In genomic region chr6:2959909-2960719, GRCh38 we compare ENCODE assay signal across 10 cellular contexts. TPM values are rescaled to one million over a fixed set of nuclear protein-coding genes. Genes with fewer than 3 reads are reported as not detected.
DNase-seq lines count a peak whose midpoint lies in the region; ATAC-seq, FAIRE-seq and TF ChIP-seq lines count a peak whose summit lies in the region.
"Had no signal": no experiment of that assay in that cellular context is flagged by ENCODE, and none has a peak within 500 bp of the region (broad histone marks: within the 10 kb centered on the region; RNA-seq: fewer than 3 reads in every experiment).

No MANE protein-coding gene starts in this region.

- no peak for FAIRE-seq in HepG2 (lab: Jason Lieb, UNC)

- 77% methylated on average over 12 of the region's 12 CpGs for WGBS in right cardiac atrium
- WGBS in HepG2 (ENCODE audit: low lambda C conversion rate), result 83% methylated on average over 12 of the region's 12 CpGs

- H3K4me3 Mint-ChIP-seq in chondrocyte (ENCODE audit: unreplicated experiment), result peak overlapping the region; percentile 29
- no peak overlapping the region for H3K4me3 Mint-ChIP-seq in T-helper 17 cell
- H3K4me3 Mint-ChIP-seq: CD14-positive monocyte had no signal

- TF ChIP-seq POLR2A in HepG2 (IDR thresholded peaks at IDR 0.05; ENCODE audit: insufficient read depth in 1 of 2, low read depth in 2 of 2, low read length in 2 of 2), result no peak

- no peak overlapping the region for H3K9ac ChIP-seq in HepG2 (ENCODE audit: insufficient read depth, low read depth, low read length)

- no peaks in the 10 kb centered on the region for H3K27me3 ChIP-seq in right cardiac atrium (ENCODE audit: control insufficient read depth, insufficient read depth)
- no peaks in the 10 kb centered on the region for H3K27me3 ChIP-seq in HepG2 (ENCODE audit: control insufficient read depth in 1 of 2, insufficient read depth in 2 of 2, low read length in 2 of 2)

- H3K27me3 Mint-ChIP-seq in chondrocyte (ENCODE audit: low read depth), result no peaks in the 10 kb centered on the region
- H3K27me3 Mint-ChIP-seq in T-helper 17 cell, result peaks cover 4% of the 10 kb centered on the region

- peak overlapping the region; percentile 92 for H3K27ac Mint-ChIP-seq in chondrocyte (ENCODE audit: unreplicated experiment)
- no peak overlapping the region for H3K27ac Mint-ChIP-seq in T-helper 17 cell

- no peak overlapping the region for H3K4me2 ChIP-seq in HepG2 (ENCODE audit: low read depth, low read length)

- in situ Hi-C loops in HepG2 (cut with HindIII; ENCODE audit: extremely low pct_ligation_motif_present, low pct_unique_long_range_greater_than_20kb), result no loop called here

- CTCF ChIA-PET in HepG2 (lab: Yijun Ruan, JAX; ENCODE audit: low intra/inter-chr PET ratio, low total read pairs), result no interaction called here

- H3K4me1 ChIP-seq in right cardiac atrium (ENCODE audit: control insufficient read depth, insufficient read depth, low read length) (peaks cover 16% of the 10 kb centered on the region), HepG2 (ENCODE audit: insufficient read depth, low read length) (peaks cover 45% of the 10 kb centered on the region)

- TF ChIP-seq CTCF in chondrocyte (IDR thresholded peaks at IDR 0.05) (no peak), HepG2 (CRISPR knock-in tag; IDR thresholded peaks at IDR 0.05) (no peak)

- H3K4me3 ChIP-seq in right cardiac atrium (ENCODE audit: low read length), result no peak overlapping the region
- H3K4me3 ChIP-seq in HepG2 (replicated peaks in 1 of 3; ENCODE audit: insufficient read depth in 1 of 3, low read depth in 2 of 3, low read length in 3 of 3), result no peak overlapping the region

- H3K9me3 ChIP-seq in right cardiac atrium (ENCODE audit: control insufficient read depth, low read length) (no peaks in the 10 kb centered on the region), HepG2 (ENCODE audit: low read length) (no peaks in the 10 kb centered on the region), T-helper 17 cell (ENCODE audit: control insufficient read depth, low read length, poor library complexity, severe bottlenecking) (no peaks in the 10 kb centered on the region)

- POLR2A ChIA-PET in HepG2 (lab: Yijun Ruan, JAX), result interaction anchor here (1.4 kb wide), 1 partner anchor 12 kb away, joined by 9 read pairs; the partner anchor contains the start of gene SERPINB6

- DNase-seq in right cardiac atrium, result no peak
- no peak for DNase-seq in Right ventricle myocardium inferior (ENCODE audit: missing footprints)
- DNase-seq in chondrocyte (ENCODE audit: low spot score), result no peak
- DNase-seq in HepG2 (ENCODE audit: low spot score), result no peak
- no peak for DNase-seq in T-helper 17 cell
- DNase-seq in NCI-H1436 (lab: John Stamatoyannopoulos, UW), result no peak
- DNase-seq: activated T-cell treated with anti-CD3 and anti-CD28 coated beads, Interleukin-2, amount 50 U/mL, for 48 hours had no signal

- H3K36me3 Mint-ChIP-seq in chondrocyte (ENCODE audit: low read depth) (peaks cover 3% of the 10 kb centered on the region), T-helper 17 cell (ENCODE audit: low read depth) (no peaks in the 10 kb centered on the region)

- intact Hi-C loops in right cardiac atrium (cut with DNase I), result no loop called here
- intact Hi-C loops in Right ventricle myocardium inferior (cut with DNase I), result no loop called here
- intact Hi-C loops in HepG2 (cut with micrococcal nuclease; ENCODE audit: unreplicated experiment), result no loop called here

- H3K27ac ChIP-seq in right cardiac atrium (ENCODE audit: low read length) (peak overlapping the region; percentile 32), HepG2 (ENCODE audit: extremely low read length, insufficient read depth, low read length) (no peak overlapping the region)

- no TSS peak for BruUV-seq in HepG2 (replicated peaks; lab: Mats Ljungman, UMichigan)

- no peaks in the 10 kb centered on the region for H3K9me3 Mint-ChIP-seq in chondrocyte (ENCODE audit: low read depth)
- H3K9me3 Mint-ChIP-seq: CD14-positive monocyte had no signal

- H4K20me1 ChIP-seq in HepG2 (ENCODE audit: insufficient read depth, low read length), result no peaks in the 10 kb centered on the region

- peaks cover 29% of the 10 kb centered on the region for H3K4me1 Mint-ChIP-seq in chondrocyte (ENCODE audit: low read depth)
- peaks cover 4% of the 10 kb centered on the region for H3K4me1 Mint-ChIP-seq in T-helper 17 cell

- ATAC-seq in right cardiac atrium (peak in 1 of 2 donors; percentile 53), Right ventricle myocardium inferior (no peak), HepG2 (no peak), T-helper 17 cell (no peak), HG03460 (IDR thresholded peaks at IDR 0.05; ENCODE audit: unreplicated experiment) (no peak), GM21825 (IDR thresholded peaks at IDR 0.05; ENCODE audit: unreplicated experiment) (no peak)

- no peak for TF ChIP-seq RAD21 in HepG2 (CRISPR knock-in tag; IDR thresholded peaks at IDR 0.05)

- no peak overlapping the region for H2AFZ ChIP-seq in HepG2 (ENCODE audit: low read length)

- H3K79me2 ChIP-seq in HepG2 (ENCODE audit: insufficient read depth, low read length), result no peaks in the 10 kb centered on the region

- no peak for TF ChIP-seq EP300 in HepG2 (IDR thresholded peaks at IDR 0.05; ENCODE audit: low read depth in 2 of 2, low read length in 2 of 2)
- TF ChIP-seq EP300 in HepG2 (CRISPR knock-in tag; IDR thresholded peaks at IDR 0.05; ENCODE audit: borderline replicate concordance), result no peak

- H3K36me3 ChIP-seq in HepG2 (replicated peaks in 1 of 2; ENCODE audit: control insufficient read depth in 1 of 2, insufficient read depth in 2 of 2, low read length in 2 of 2), result no peaks in the 10 kb centered on the region

RNA-seq across cellular contexts. Expression of gene SERPINB6, which starts 11.3 kb away (rescaled TPM):
- 100 to 1,000 TPM; 181 to 265 (median 207) TPM for total RNA-seq in right cardiac atrium
- 172 TPM for polyA plus RNA-seq in right cardiac atrium
- 275 TPM for total RNA-seq in Right ventricle myocardium inferior
- total RNA-seq in chondrocyte, result 74.0 to 98.0 TPM (median 97.3 TPM) in 3 replicates
- total RNA-seq in HepG2 (2016; rRNA removed; fragmentation: Illumina TruSeq; extraction: Trizol), result 38.2 and 44.8 TPM in 2 replicates
- 16.6 and 17.4 TPM in 2 replicates for total RNA-seq in HepG2 (2016; cell fraction: cytosol; rRNA removed; fragmentation: Illumina TruSeq; extraction: Trizol; ENCODE audit: low read depth)
- 38.2 and 41.7 TPM in 2 replicates for total RNA-seq in HepG2 (2016; cell fraction: insoluble cytoplasmic fraction; rRNA removed; fragmentation: Illumina TruSeq; extraction: Trizol)
- 24.5 and 25.6 TPM in 2 replicates for total RNA-seq in HepG2 (2016; cell fraction: membrane; rRNA removed; fragmentation: Illumina TruSeq; extraction: Trizol)
- total RNA-seq in HepG2 (2016; cell fraction: nucleus; rRNA removed; fragmentation: Illumina TruSeq; extraction: Trizol), result 23.7 and 24.1 TPM in 2 replicates
- 61.3 and 63.6 TPM in 2 replicates for polyA plus RNA-seq in HepG2 (2011; rRNA removed)
- 64.8 and 79.1 TPM in 2 replicates for polyA plus RNA-seq in HepG2 (2011; cell fraction: cytosol; rRNA removed)
- polyA plus RNA-seq in HepG2 (2011; cell fraction: nucleus; rRNA removed), result 72.8 and 85.1 TPM in 2 replicates
- 43.2 and 44.3 TPM in 2 replicates for polyA plus RNA-seq in HepG2 (2012)
- 22.2 and 23.2 TPM in 2 replicates for polyA plus RNA-seq in HepG2 (2016; cell fraction: cytosol; fragmentation: Illumina TruSeq; extraction: Trizol; ENCODE audit: low read depth)
- 57.5 and 58.5 TPM in 2 replicates for polyA plus RNA-seq in HepG2 (2016; cell fraction: insoluble cytoplasmic fraction; fragmentation: Illumina TruSeq; extraction: Trizol; ENCODE audit: low read depth)
- 27.2 and 27.5 TPM in 2 replicates for polyA plus RNA-seq in HepG2 (2016; cell fraction: membrane; fragmentation: Illumina TruSeq; extraction: Trizol; ENCODE audit: low read depth)
- polyA plus RNA-seq in HepG2 (2016; cell fraction: nucleus; fragmentation: Illumina TruSeq; extraction: Trizol; ENCODE audit: insufficient read depth, low read depth), result 53.5 and 56.5 TPM in 2 replicates
- polyA minus RNA-seq in HepG2 (2011; rRNA and poly(A)+ RNA removed; ENCODE audit: low replicate concordance), result 58.5 and 190 TPM in 2 replicates
- polyA minus RNA-seq in HepG2 (2011; cell fraction: cytosol; rRNA and poly(A)+ RNA removed), result 36.4 and 38.5 TPM in 2 replicates
- 45.4 and 45.6 TPM in 2 replicates for polyA minus RNA-seq in HepG2 (2011; cell fraction: nucleus; rRNA and poly(A)+ RNA removed)
- 10 to 100 TPM in 1 of 2 donors, 1 to 10 TPM in 1; 9.1 to 26.4 TPM for total RNA-seq in T-helper 17 cell

RNA-seq across cellular contexts. Expression of gene NQO2, which starts 39.6 kb away (rescaled TPM):
- total RNA-seq in right cardiac atrium, result 10 to 100 TPM; 38.1 to 60.6 (median 46.8) TPM
- 71.0 TPM for polyA plus RNA-seq in right cardiac atrium
- 57.5 TPM for total RNA-seq in Right ventricle myocardium inferior
- 34.4 to 40.7 TPM (median 35.1 TPM) in 3 replicates for total RNA-seq in chondrocyte
- 56.5 and 63.0 TPM in 2 replicates for total RNA-seq in HepG2 (2016; rRNA removed; fragmentation: Illumina TruSeq; extraction: Trizol)
- total RNA-seq in HepG2 (2016; cell fraction: cytosol; rRNA removed; fragmentation: Illumina TruSeq; extraction: Trizol; ENCODE audit: low read depth), result 44.8 and 70.6 TPM in 2 replicates
- total RNA-seq in HepG2 (2016; cell fraction: insoluble cytoplasmic fraction; rRNA removed; fragmentation: Illumina TruSeq; extraction: Trizol), result 56.8 and 60.6 TPM in 2 replicates
- 53.4 and 80.8 TPM in 2 replicates for total RNA-seq in HepG2 (2016; cell fraction: membrane; rRNA removed; fragmentation: Illumina TruSeq; extraction: Trizol)
- total RNA-seq in HepG2 (2016; cell fraction: nucleus; rRNA removed; fragmentation: Illumina TruSeq; extraction: Trizol), result 34.2 and 36.9 TPM in 2 replicates
- 27.4 and 32.2 TPM in 2 replicates for polyA plus RNA-seq in HepG2 (2011; rRNA removed)
- polyA plus RNA-seq in HepG2 (2011; cell fraction: cytosol; rRNA removed), result 29.5 and 31.9 TPM in 2 replicates
- polyA plus RNA-seq in HepG2 (2011; cell fraction: nucleus; rRNA removed), result 30.7 and 34.4 TPM in 2 replicates
- polyA plus RNA-seq in HepG2 (2012), result 15.7 and 17.8 TPM in 2 replicates
- 48.7 and 84.9 TPM in 2 replicates for polyA plus RNA-seq in HepG2 (2016; cell fraction: cytosol; fragmentation: Illumina TruSeq; extraction: Trizol; ENCODE audit: low read depth)
- polyA plus RNA-seq in HepG2 (2016; cell fraction: insoluble cytoplasmic fraction; fragmentation: Illumina TruSeq; extraction: Trizol; ENCODE audit: low read depth), result 61.8 and 64.6 TPM in 2 replicates
- 49.3 and 82.9 TPM in 2 replicates for polyA plus RNA-seq in HepG2 (2016; cell fraction: membrane; fragmentation: Illumina TruSeq; extraction: Trizol; ENCODE audit: low read depth)
- polyA plus RNA-seq in HepG2 (2016; cell fraction: nucleus; fragmentation: Illumina TruSeq; extraction: Trizol; ENCODE audit: insufficient read depth, low read depth), result 65.1 and 69.0 TPM in 2 replicates
- polyA minus RNA-seq in HepG2 (2011; rRNA and poly(A)+ RNA removed; ENCODE audit: low replicate concordance), result 15.8 and 89.9 TPM in 2 replicates
- 9.1 and 15.4 TPM in 2 replicates for polyA minus RNA-seq in HepG2 (2011; cell fraction: cytosol; rRNA and poly(A)+ RNA removed)
- polyA minus RNA-seq in HepG2 (2011; cell fraction: nucleus; rRNA and poly(A)+ RNA removed), result 17.7 and 19.6 TPM in 2 replicates
- 10 to 100 TPM in 1 of 2 donors, 1 to 10 TPM in 1; 9.2 to 14.2 TPM for total RNA-seq in T-helper 17 cell

RNA-seq across cellular contexts. Expression of gene SERPINB9, which starts 57.0 kb away (rescaled TPM):
- total RNA-seq in right cardiac atrium (10 to 100 TPM in 1 of 4 donors, 1 to 10 TPM in 3; 6.8 to 15.8 (median 8.6) TPM), Right ventricle myocardium inferior (3.2 TPM), chondrocyte (0.31 to 0.67 TPM (median 0.62 TPM) in 3 replicates), HepG2 (2016; rRNA removed; fragmentation: Illumina TruSeq; extraction: Trizol) (7.2 and 9.8 TPM in 2 replicates), T-helper 17 cell (10 to 100 TPM; 32.9 to 37.7 TPM)
- polyA plus RNA-seq in right cardiac atrium (3.5 TPM), HepG2 (2011; rRNA removed) (32.5 and 36.7 TPM in 2 replicates)
- total RNA-seq in HepG2 (2016; cell fraction: cytosol; rRNA removed; fragmentation: Illumina TruSeq; extraction: Trizol; ENCODE audit: low read depth), result 0.61 and 0.71 TPM in 2 replicates
- total RNA-seq in HepG2 (2016; cell fraction: insoluble cytoplasmic fraction; rRNA removed; fragmentation: Illumina TruSeq; extraction: Trizol), result 7.0 and 8.5 TPM in 2 replicates
- total RNA-seq in HepG2 (2016; cell fraction: membrane; rRNA removed; fragmentation: Illumina TruSeq; extraction: Trizol), result 2.7 and 2.9 TPM in 2 replicates
- 2.9 and 4.3 TPM in 2 replicates for total RNA-seq in HepG2 (2016; cell fraction: nucleus; rRNA removed; fragmentation: Illumina TruSeq; extraction: Trizol)
- 23.5 and 30.7 TPM in 2 replicates for polyA plus RNA-seq in HepG2 (2011; cell fraction: cytosol; rRNA removed)
- polyA plus RNA-seq in HepG2 (2011; cell fraction: nucleus; rRNA removed), result 9.8 and 12.8 TPM in 2 replicates
- polyA plus RNA-seq in HepG2 (2012), result 6.6 and 9.0 TPM in 2 replicates
- polyA plus RNA-seq in HepG2 (2016; cell fraction: cytosol; fragmentation: Illumina TruSeq; extraction: Trizol; ENCODE audit: low read depth), result 0.33 and 0.35 TPM in 2 replicates
- 8.7 and 10.9 TPM in 2 replicates for polyA plus RNA-seq in HepG2 (2016; cell fraction: insoluble cytoplasmic fraction; fragmentation: Illumina TruSeq; extraction: Trizol; ENCODE audit: low read depth)
- polyA plus RNA-seq in HepG2 (2016; cell fraction: membrane; fragmentation: Illumina TruSeq; extraction: Trizol; ENCODE audit: low read depth), result 1.5 and 1.6 TPM in 2 replicates
- 5.0 and 5.4 TPM in 2 replicates for polyA plus RNA-seq in HepG2 (2016; cell fraction: nucleus; fragmentation: Illumina TruSeq; extraction: Trizol; ENCODE audit: insufficient read depth, low read depth)
- 0.21 and 49.0 TPM in 2 replicates for polyA minus RNA-seq in HepG2 (2011; rRNA and poly(A)+ RNA removed; ENCODE audit: low replicate concordance)
- 29.2 and 32.6 TPM in 2 replicates for polyA minus RNA-seq in HepG2 (2011; cell fraction: cytosol; rRNA and poly(A)+ RNA removed)
- 13.3 and 18.3 TPM in 2 replicates for polyA minus RNA-seq in HepG2 (2011; cell fraction: nucleus; rRNA and poly(A)+ RNA removed)
